29 cellular contexts compared by ENCODE assay signal in genomic region chr6:105200133-105200730, GRCh38. TPM values are rescaled to one million over a fixed set of nuclear protein-coding genes. Genes with fewer than 3 reads are reported as not detected.
"Had no signal": no experiment of that assay in that cellular context is flagged by ENCODE, and none has a peak within 500 bp of the region (broad histone marks: within the 10 kb centered on the region; RNA-seq: fewer than 3 reads in every experiment).

No MANE protein-coding gene starts in this region.

- H3K27me3 ChIP-seq: breast epithelium, colonic mucosa, dorsolateral prefrontal cortex, gastroesophageal sphincter, neural progenitor cell had no signal

- H3K9me3 Mint-ChIP-seq: activated B cell treated with CpG ODN at 0.5 μM for 24 hours; activated CD8-positive, alpha-beta T cell treated with anti-CD3 and anti-CD28 coated beads for 36 hours; activated T-cell treated with anti-CD3 and anti-CD28 coated beads, Interleukin-2, amount 50 U/mL, for 4 hours; activated T-helper 17 cell treated with anti-CD3 and anti-CD28 coated beads, Interleukin-2, amount 50 U/mL, for 72 hours; immature natural killer cell; natural killer cell; stimulated activated effector memory CD8-positive, alpha-beta T cell treated with anti-CD3 and anti-CD28 coated beads, Interleukin-12 subunit alpha, Interleukin-12 subunit beta, amount 100 ng/mL, for 72 hours; stimulated activated naive CD8-positive, alpha-beta T cell treated with anti-CD3 and anti-CD28 coated beads, Interleukin-15, Interleukin-2, amounts not matched to agents 100 ng/mL and 50 ng/mL, for 24 hours; T-helper 2 cell treated with Interferon-gamma antibody and Interleukin-4, amounts not matched to agents 5 μg/mL and 100 μg/mL, for 36 hours had no signal

- H3K4me3 ChIP-seq: breast epithelium, colonic mucosa, dorsolateral prefrontal cortex, gastroesophageal sphincter, lower lobe of right lung, neural progenitor cell, thoracic aorta had no signal

- DNase-seq: activated B cell treated with CpG ODN at 0.5 μM for 24 hours; activated CD4-positive, alpha-beta T cell treated with anti-CD3 and anti-CD28 coated beads, Interleukin-2, amount 50 U/mL, for 1 hour; activated CD8-positive, alpha-beta T cell treated with anti-CD3 and anti-CD28 coated beads for 36 hours; activated gamma-delta T cell treated with Interleukin-2 at 50 U/mL for 16 hours; activated naive CD4-positive, alpha-beta T cell treated with anti-CD3 and anti-CD28 coated beads, Interleukin-2, amount 50 U/mL, for 16 hours; activated T-cell treated with anti-CD3 and anti-CD28 coated beads, Interleukin-2, amount 50 U/mL, for 4 hours; amniotic stem cell; colonic mucosa; dorsolateral prefrontal cortex; effector memory CD4-positive, alpha-beta T cell; hypothalamus; immature natural killer cell; kidney; lower lobe of right lung; mesenchymal stem cell; natural killer cell; posterior cingulate gyrus; small intestine; stimulated activated CD4-positive, alpha-beta T cell treated with anti-CD3 and anti-CD28 coated beads, Interleukin-4, amount 100 ng/mL, for 24 hours; trophoblast cell had no signal

- H3K27ac Mint-ChIP-seq: activated B cell treated with CpG ODN at 0.5 μM for 24 hours; activated CD8-positive, alpha-beta T cell treated with anti-CD3 and anti-CD28 coated beads for 36 hours; activated T-helper 17 cell treated with anti-CD3 and anti-CD28 coated beads, Interleukin-2, amount 50 U/mL, for 72 hours; immature natural killer cell; natural killer cell; neural progenitor cell; stimulated activated effector memory CD8-positive, alpha-beta T cell treated with anti-CD3 and anti-CD28 coated beads, Interleukin-12 subunit alpha, Interleukin-12 subunit beta, amount 100 ng/mL, for 72 hours; stimulated activated naive CD8-positive, alpha-beta T cell treated with anti-CD3 and anti-CD28 coated beads, Interleukin-15, Interleukin-2, amounts not matched to agents 100 ng/mL and 50 ng/mL, for 24 hours; T-helper 2 cell treated with Interferon-gamma antibody and Interleukin-4, amounts not matched to agents 5 μg/mL and 100 μg/mL, for 36 hours had no signal

- H3K27ac ChIP-seq: breast epithelium, colonic mucosa, dorsolateral prefrontal cortex, gastroesophageal sphincter, lower lobe of right lung, neural progenitor cell, thoracic aorta had no signal

- H3K4me3 Mint-ChIP-seq: activated B cell treated with CpG ODN at 0.5 μM for 24 hours; activated CD8-positive, alpha-beta T cell treated with anti-CD3 and anti-CD28 coated beads for 36 hours; activated T-cell treated with anti-CD3 and anti-CD28 coated beads, Interleukin-2, amount 50 U/mL, for 4 hours; activated T-helper 17 cell treated with anti-CD3 and anti-CD28 coated beads, Interleukin-2, amount 50 U/mL, for 72 hours; immature natural killer cell; natural killer cell; neural progenitor cell; stimulated activated effector memory CD8-positive, alpha-beta T cell treated with anti-CD3 and anti-CD28 coated beads, Interleukin-12 subunit alpha, Interleukin-12 subunit beta, amount 100 ng/mL, for 72 hours; stimulated activated naive CD8-positive, alpha-beta T cell treated with anti-CD3 and anti-CD28 coated beads, Interleukin-15, Interleukin-2, amounts not matched to agents 100 ng/mL and 50 ng/mL, for 24 hours; T-helper 2 cell treated with Interferon-gamma antibody and Interleukin-4, amounts not matched to agents 5 μg/mL and 100 μg/mL, for 36 hours had no signal

- H3K36me3 ChIP-seq: breast epithelium, colonic mucosa, gastroesophageal sphincter, lower lobe of right lung, neural progenitor cell, thoracic aorta had no signal

- H3K4me1 Mint-ChIP-seq: activated B cell treated with CpG ODN at 0.5 μM for 24 hours; activated T-helper 17 cell treated with anti-CD3 and anti-CD28 coated beads, Interleukin-2, amount 50 U/mL, for 72 hours; immature natural killer cell; natural killer cell; stimulated activated effector memory CD8-positive, alpha-beta T cell treated with anti-CD3 and anti-CD28 coated beads, Interleukin-12 subunit alpha, Interleukin-12 subunit beta, amount 100 ng/mL, for 72 hours had no signal

- H3K4me1 ChIP-seq: breast epithelium, colonic mucosa, gastroesophageal sphincter, lower lobe of right lung, neural progenitor cell had no signal

- H3K9me3 ChIP-seq: colonic mucosa, lower lobe of right lung, thoracic aorta had no signal

- ATAC-seq: activated CD8-positive, alpha-beta T cell treated with anti-CD3 and anti-CD28 coated beads for 36 hours; activated T-cell treated with anti-CD3 and anti-CD28 coated beads, Interleukin-2, amount 50 U/mL, for 4 hours; activated T-helper 17 cell treated with anti-CD3 and anti-CD28 coated beads, Interleukin-2, amount 50 U/mL, for 72 hours; gastroesophageal sphincter; lower lobe of right lung; natural killer cell; sciatic nerve; stimulated activated effector memory CD8-positive, alpha-beta T cell treated with anti-CD3 and anti-CD28 coated beads, Interleukin-12 subunit alpha, Interleukin-12 subunit beta, amount 100 ng/mL, for 72 hours had no signal

- H3K36me3 Mint-ChIP-seq: immature natural killer cell; natural killer cell; neural progenitor cell; stimulated activated effector memory CD8-positive, alpha-beta T cell treated with anti-CD3 and anti-CD28 coated beads, Interleukin-12 subunit alpha, Interleukin-12 subunit beta, amount 100 ng/mL, for 72 hours had no signal

RNA-seq across cellular contexts. Expression of gene POPDC3, which starts 20.4 kb away (rescaled TPM):
- total RNA-seq: activated B cell treated with CpG ODN at 0.5 μM for 24 hours; activated CD8-positive, alpha-beta T cell treated with anti-CD3 and anti-CD28 coated beads for 36 hours; activated T-cell treated with anti-CD3 and anti-CD28 coated beads, Interleukin-2, amount 50 U/mL, for 4 hours; kidney; natural killer cell; thoracic aorta had no signal
- polyA plus RNA-seq: immature natural killer cell had no signal
